25 cellular contexts compared by ENCODE assay signal in genomic region chr18:58820251-58820650, GRCh38. TPM values are rescaled to one million over a fixed set of nuclear protein-coding genes. Genes with fewer than 3 reads are reported as not detected.
A peak's percentile ranks its signal among the peaks of the same experiment; 100 is the strongest.
DNase-seq lines count a peak whose midpoint lies in the region; ATAC-seq, FAIRE-seq and TF ChIP-seq lines count a peak whose summit lies in the region.
"Had no signal": no experiment of that assay in that cellular context is flagged by ENCODE, and none has a peak within 500 bp of the region (broad histone marks: within the 10 kb centered on the region; RNA-seq: fewer than 3 reads in every experiment).

No MANE protein-coding gene starts in this region.

- H3K9me3 ChIP-seq in uterus (no peaks in the 10 kb centered on the region), WERI-Rb-1 (ENCODE audit: severe bottlenecking) (no peaks in the 10 kb centered on the region)
- H3K9me3 ChIP-seq: BLaER1, Caco-2, HAP-1 had no signal

- FAIRE-seq in D721Med (lab: Jason Lieb, UNC) (peak; percentile 93), endometrium (lab: Jason Lieb, UNC) (peak; percentile 95)
- FAIRE-seq: A204.1, GM12878, GM18507, H54 had no signal

- H3K27me3 ChIP-seq in uterus = no peaks in the 10 kb centered on the region
- no peaks in the 10 kb centered on the region for H3K27me3 ChIP-seq in WERI-Rb-1 (ENCODE audit: insufficient read depth, low read depth, severe bottlenecking)

- no peaks in the 10 kb centered on the region for H3K9me3 Mint-ChIP-seq in nephron
- no peaks in the 10 kb centered on the region for H3K9me3 Mint-ChIP-seq in stimulated activated naive CD8-positive, alpha-beta T cell treated with anti-CD3 and anti-CD28 coated beads, Interleukin-15, amount 100 ng/mL, for 72 hours
- H3K9me3 Mint-ChIP-seq: CD4-positive, CD25-positive, alpha-beta regulatory T cell; CD8-positive, alpha-beta T cell; HFFc6 had no signal

- no peaks in the 10 kb centered on the region for H3K36me3 Mint-ChIP-seq in nephron (ENCODE audit: low read depth)
- H3K36me3 Mint-ChIP-seq: CD4-positive, CD25-positive, alpha-beta regulatory T cell; CD8-positive, alpha-beta T cell had no signal

- no peaks in the 10 kb centered on the region for H3K4me1 ChIP-seq in uterus
- H3K4me1 ChIP-seq: Caco-2 had no signal

- no peak for DNase-seq in D721Med (ENCODE audit: insufficient read length, low spot score)
- DNase-seq in uterus = no peak
- no peak for DNase-seq in activated T-cell treated with anti-CD3 and anti-CD28 coated beads for 4 hours
- DNase-seq in WERI-Rb-1 = no peak
- no peak for DNase-seq in stimulated activated naive CD8-positive, alpha-beta T cell treated with anti-CD3 and anti-CD28 coated beads, Interleukin-15, amount 100 ng/mL, for 72 hours
- DNase-seq: Caco-2; CD4-positive, CD25-positive, alpha-beta regulatory T cell; CD8-positive, alpha-beta T cell; DMS 273 treated with DMSO at 0.1 percent for 48 hours; DMS79; EL; GDM1; GOT3; HFFc6 had no signal

- H3K4me1 Mint-ChIP-seq in nephron = peaks cover 20% of the 10 kb centered on the region
- peaks cover 12% of the 10 kb centered on the region for H3K4me1 Mint-ChIP-seq in stimulated activated naive CD8-positive, alpha-beta T cell treated with anti-CD3 and anti-CD28 coated beads, Interleukin-15, amount 100 ng/mL, for 72 hours

- no peak overlapping the region for H3K4me3 ChIP-seq in uterus
- no peak overlapping the region for H3K4me3 ChIP-seq in WERI-Rb-1 (ENCODE audit: low read depth, low read length)
- H3K4me3 ChIP-seq: BLaER1, GM12878, HAP-1 had no signal

- H3K27me3 Mint-ChIP-seq in nephron (ENCODE audit: low read depth) = no peaks in the 10 kb centered on the region
- peaks cover 98% of the 10 kb centered on the region for H3K27me3 Mint-ChIP-seq in stimulated activated naive CD8-positive, alpha-beta T cell treated with anti-CD3 and anti-CD28 coated beads, Interleukin-15, amount 100 ng/mL, for 72 hours

- TF ChIP-seq CTCF in D721Med (IDR thresholded peaks at IDR 0.05; ENCODE audit: insufficient read depth, missing control alignments) (no peak), nephron (IDR thresholded peaks at IDR 0.05; ENCODE audit: unreplicated experiment in 3 of 3) (no peak), uterus (IDR thresholded peaks at IDR 0.05) (no peak), WERI-Rb-1 (IDR thresholded peaks at IDR 0.05; ENCODE audit: low read depth, low read length) (no peak)

- ATAC-seq in stimulated activated naive CD8-positive, alpha-beta T cell treated with anti-CD3 and anti-CD28 coated beads, Interleukin-15, amount 100 ng/mL, for 72 hours = no peak
- ATAC-seq: CD8-positive, alpha-beta T cell; GM12878 had no signal

- intact Hi-C loops in uterus (cut with DNase I; ENCODE audit: low total_unique reads) = no loop called here

- peak overlapping the region; percentile 11 to 72 (median 26) for H3K27ac Mint-ChIP-seq in nephron
- H3K27ac Mint-ChIP-seq in stimulated activated naive CD8-positive, alpha-beta T cell treated with anti-CD3 and anti-CD28 coated beads, Interleukin-15, amount 100 ng/mL, for 72 hours = no peak overlapping the region
- H3K27ac Mint-ChIP-seq: B cell; CD8-positive, alpha-beta T cell; HFFc6 had no signal

- no peak overlapping the region for H3K4me3 Mint-ChIP-seq in nephron
- H3K4me3 Mint-ChIP-seq in stimulated activated naive CD8-positive, alpha-beta T cell treated with anti-CD3 and anti-CD28 coated beads, Interleukin-15, amount 100 ng/mL, for 72 hours = no peak overlapping the region
- H3K4me3 Mint-ChIP-seq: B cell; CD4-positive, CD25-positive, alpha-beta regulatory T cell; CD8-positive, alpha-beta T cell; HFFc6 had no signal

- no peak for TF ChIP-seq POLR2A in uterus (IDR thresholded peaks at IDR 0.05)

- H3K27ac ChIP-seq in uterus = peak overlapping the region; percentile 20 to 37
- H3K27ac ChIP-seq in WERI-Rb-1 = no peak overlapping the region
- H3K27ac ChIP-seq: 22Rv1, BLaER1, C4-2B had no signal

- no peaks in the 10 kb centered on the region for H3K36me3 ChIP-seq in uterus
- no peaks in the 10 kb centered on the region for H3K36me3 ChIP-seq in WERI-Rb-1
- H3K36me3 ChIP-seq: BLaER1, HAP-1 had no signal

RNA-seq across cellular contexts. Expression of gene ZNF532, which starts 44.4 kb away (rescaled TPM):
- total RNA-seq in uterus = 100 to 1,000 TPM in 2 of 4 donors, 10 to 100 TPM in 2; 32.4 to 174 (median 127) TPM

Comparison
In these comparisons a context has a peak if more than half of its experiments do, and no peak if none do; other contexts are left out.
1. H3K27ac Mint-ChIP-seq: peak in nephron (3 of 3); none in stimulated activated naive CD8-positive, alpha-beta T cell treated with anti-CD3 and anti-CD28 coated beads, Interleukin-15, amount 100 ng/mL, for 72 hours (0 of 2).